Comparison of ENCODE assay signal across 2 cellular contexts in genomic region chr3:48301020-48301813, GRCh38.
TF ChIP-seq lines count a peak whose summit lies in the region.

Gene NME6 (minus strand): TSS chr3:48301367.

TF ChIP-seq in IMR-90, 13 proteins besides CTCF, POLR2A, EP300 and RAD21:
- TF ChIP-seq MAZ (IDR thresholded peaks at IDR 0.05; ENCODE audit: borderline replicate concordance, low read depth, low read length) (0 out of 2 replicates have a peak, but pooled peaks have one; percentile 2), FOS (IDR thresholded peaks at IDR 0.05; ENCODE audit: low read depth, low read length) (no peak), RCOR1 (IDR thresholded peaks at IDR 0.05; ENCODE audit: insufficient replicate concordance, low read length) (peak; percentile 10), ELK1 (IDR thresholded peaks at IDR 0.05; ENCODE audit: borderline replicate concordance, low read depth, low read length) (no peak), USF2 (IDR thresholded peaks at IDR 0.05; ENCODE audit: low read depth, low read length) (peak; percentile 11; the same call in 1 of the 2 replicates), MXI1 (IDR thresholded peaks at IDR 0.05; ENCODE audit: borderline replicate concordance, low read depth, low read length) (peak; percentile 49; the same call in 1 of the 2 replicates), MAFK (IDR thresholded peaks at IDR 0.05; ENCODE audit: low read depth, low read length) (no peak), BHLHE40 (IDR thresholded peaks at IDR 0.05; ENCODE audit: low read depth, low read length) (0 out of 2 replicates have a peak, but pooled peaks have one; percentile 21), SMC3 (IDR thresholded peaks at IDR 0.05; ENCODE audit: low read depth, low read length) (no peak), NFE2L2 (IDR thresholded peaks at IDR 0.05; ENCODE audit: low read depth, low read length) (no peak), CHD1 (IDR thresholded peaks at IDR 0.05; ENCODE audit: low read depth, low read length) (no peak), RFX5 (IDR thresholded peaks at IDR 0.05; ENCODE audit: low read depth, low read length) (no peak), CEBPB (IDR thresholded peaks at IDR 0.05; ENCODE audit: low read depth, low read length) (no peak)

TF ChIP-seq in endothelial cell of umbilical vein, 7 proteins besides CTCF, POLR2A, EP300 and RAD21:
- TF ChIP-seq MYC (IDR thresholded peaks at IDR 0.05; ENCODE audit: low read depth, low read length) = peak; percentile 74
- no peak for TF ChIP-seq GATA2 (IDR thresholded peaks at IDR 0.05; ENCODE audit: insufficient read depth, insufficient read length, low read depth, low read length)
- no peak for TF ChIP-seq EZH2 (IDR thresholded peaks at IDR 0.05; ENCODE audit: borderline replicate concordance, low read depth, low read length, severe bottlenecking)
- TF ChIP-seq MAX (IDR thresholded peaks at IDR 0.05; ENCODE audit: insufficient read depth, insufficient read length) = peak; percentile 96
- peak; percentile 84 for TF ChIP-seq POLR2AphosphoS5 (IDR thresholded peaks at IDR 0.05; ENCODE audit: insufficient read depth, low read depth, low read length)
- TF ChIP-seq JUN (IDR thresholded peaks at IDR 0.05; ENCODE audit: borderline replicate concordance, insufficient read depth, insufficient read length, low read depth) = no peak
- TF ChIP-seq FOS (IDR thresholded peaks at IDR 0.05; ENCODE audit: borderline replicate concordance, insufficient read depth, low read length) = no peak
